ENCODE assay signal across 8 cellular contexts in genomic region chr4:931960-932712, GRCh38. TPM values are rescaled to one million over a fixed set of nuclear protein-coding genes. Genes with fewer than 3 reads are reported as not detected.
DNase-seq lines count a peak whose midpoint lies in the region; ATAC-seq lines count a peak whose summit lies in the region.

Gene GAK (minus strand): TSS chr4:932316. CDS start chr4:932187, 129 bp downstream.
Gene TMEM175 (plus strand): TSS chr4:932460. CDS start chr4:947740, 15,280 bp downstream.

- H3K36me3 ChIP-seq in effector memory CD4-positive, alpha-beta T cell (ENCODE audit: control insufficient read depth, insufficient read depth, low read length): no peaks in the 10 kb centered on the region

- H3K27me3 ChIP-seq in effector memory CD4-positive, alpha-beta T cell (replicated peaks; ENCODE audit: control insufficient read depth, insufficient read depth, low read length, poor library complexity, severe bottlenecking): no peaks in the 10 kb centered on the region

- H3K9me3 ChIP-seq in effector memory CD4-positive, alpha-beta T cell (ENCODE audit: control insufficient read depth, low read length): no peaks in the 10 kb centered on the region

- peak; percentile 86 for ATAC-seq in GM21367 (IDR thresholded peaks at IDR 0.05; ENCODE audit: unreplicated experiment)

- peak; percentile 97 for DNase-seq in COLO829 (ENCODE audit: low spot score)
- DNase-seq in HT1080 (ENCODE audit: low read depth): peak; percentile 95
- DNase-seq in NOMO-1 (lab: John Stamatoyannopoulos, UW; ENCODE audit: unreplicated experiment in 2 of 2): peak; percentile 92 to 96
- DNase-seq in activated CD8-positive, alpha-beta memory T cell treated with anti-CD3 and anti-CD28 coated beads for 4 hours (ENCODE audit: low read depth in 2 of 2): peak; percentile 91
- DNase-seq in effector memory CD4-positive, alpha-beta T cell: peak; percentile 94 to 95 (median 94)
- DNase-seq in medulla oblongata (ENCODE audit: extremely low spot score): peak; percentile 95
- DNase-seq in stimulated activated CD4-positive, alpha-beta T cell treated with anti-CD3 and anti-CD28 coated beads, TNF-alpha, amount 100 ng/mL, for 48 hours (ENCODE audit: low read depth in 3 of 3): peak; percentile 94 to 95 (median 95)

- H3K4me3 ChIP-seq in effector memory CD4-positive, alpha-beta T cell (ENCODE audit: insufficient read depth, low read depth, low read length, poor library complexity, severe bottlenecking): peak within 1 kb of the TSS; percentile 99

- H3K27ac ChIP-seq in effector memory CD4-positive, alpha-beta T cell (ENCODE audit: insufficient read depth, low read length, poor library complexity, severe bottlenecking): peak within 1 kb of the TSS; percentile 92

- peaks cover 22% of the 10 kb centered on the region for H3K4me1 ChIP-seq in effector memory CD4-positive, alpha-beta T cell (ENCODE audit: control insufficient read depth, insufficient read depth, low read length, poor library complexity, severe bottlenecking)

RNA-seq across cellular contexts. Expression of gene GAK, which starts in this region (rescaled TPM):
- 101 and 121 TPM in 2 replicates for total RNA-seq in HT1080 (2014; rRNA removed; shearing (Covaris generic))
- 62.4 and 66.2 TPM in 2 replicates for polyA plus RNA-seq in HT1080 (2015; cell fraction: cytosol; rRNA removed)
- 155 and 173 TPM in 2 replicates for polyA plus RNA-seq in HT1080 (2015; cell fraction: nucleus; rRNA removed)

RNA-seq across cellular contexts. Expression of gene TMEM175, which starts in this region (rescaled TPM):
- 23.1 and 25.7 TPM in 2 replicates for total RNA-seq in HT1080 (2014; rRNA removed; shearing (Covaris generic))
- 22.9 and 25.1 TPM in 2 replicates for polyA plus RNA-seq in HT1080 (2015; cell fraction: cytosol; rRNA removed)
- polyA plus RNA-seq in HT1080 (2015; cell fraction: nucleus; rRNA removed): 89.8 and 109 TPM in 2 replicates

Comparison
In these comparisons a context has a peak if more than half of its experiments do, and no peak if none do; other contexts are left out.
1. Peak in every context shown above with its lines: DNase-seq, ATAC-seq, H3K4me3 ChIP-seq and H3K27ac ChIP-seq.